In genomic region chr7:29494350-29494749, GRCh38 we compare ENCODE assay signal across 23 cellular contexts.
DNase-seq lines count a peak whose midpoint lies in the region; ATAC-seq, FAIRE-seq and TF ChIP-seq lines count a peak whose summit lies in the region.
"Had no signal": no experiment of that assay in that cellular context is flagged by ENCODE, and none has a peak within 500 bp of the region (broad histone marks: within the 10 kb centered on the region; RNA-seq: fewer than 3 reads in every experiment).

No MANE protein-coding gene starts in this region.

- H3K79me1 ChIP-seq in mesendoderm (ENCODE audit: low read length), result no peaks in the 10 kb centered on the region

- H3K18ac ChIP-seq in mesendoderm (ENCODE audit: low read length), result no peak overlapping the region

- H3K27me3 ChIP-seq in endothelial cell of umbilical vein (ENCODE audit: control insufficient read depth in 2 of 2, insufficient read depth in 2 of 2, low read length in 2 of 2) (no peaks in the 10 kb centered on the region), mesendoderm (ENCODE audit: insufficient read depth, low read length, poor library complexity) (no peaks in the 10 kb centered on the region)
- H3K27me3 ChIP-seq: gastroesophageal sphincter, right atrium auricular region, tibial artery had no signal

- no peak overlapping the region for H3K4ac ChIP-seq in mesendoderm (ENCODE audit: low read depth, low read length)

- H4K5ac ChIP-seq in mesendoderm (ENCODE audit: low read length), result no peak overlapping the region

- intact Hi-C loops in endothelial cell of umbilical vein (cut with micrococcal nuclease), result no loop called here

- WGBS in A549 (ENCODE audit: missing lambda C conversion rate), result 24% methylated on average over 1 of the region's 1 CpG
- no CpG with 5 or more reads among the region's 1 CpG for WGBS in mesendoderm (ENCODE audit: extremely low coverage, insufficient coverage, low lambda C conversion rate)

- no TSS peak for BruUV-seq in endothelial cell of umbilical vein (replicated peaks; lab: Mats Ljungman, UMichigan)

- H2AFZ ChIP-seq in endothelial cell of umbilical vein (ENCODE audit: low read depth, low read length), result no peak overlapping the region

- no peak overlapping the region for H3K56ac ChIP-seq in mesendoderm (ENCODE audit: low read length)

- H3K4me1 ChIP-seq in A549 (peaks cover 18% of the 10 kb centered on the region), endothelial cell of umbilical vein (ENCODE audit: control insufficient read depth, extremely low read depth, insufficient read depth, low read length) (peaks cover 15% of the 10 kb centered on the region), mesendoderm (ENCODE audit: control insufficient read depth, low read depth, low read length) (peaks cover 2% of the 10 kb centered on the region)
- H3K4me1 ChIP-seq: right atrium auricular region had no signal

- no peak overlapping the region for H2BK120ac ChIP-seq in mesendoderm (ENCODE audit: low read depth, low read length)

- POLR2A ChIA-PET in A549 (lab: Yijun Ruan, JAX) (no interaction called here), endothelial cell of umbilical vein (lab: Charles Lee) (no interaction called here)

- H3K36me3 ChIP-seq in endothelial cell of umbilical vein (ENCODE audit: control insufficient read depth in 2 of 2, extremely low read depth in 1 of 2, insufficient read depth in 2 of 2, low read length in 2 of 2) (no peaks in the 10 kb centered on the region), mesendoderm (ENCODE audit: control insufficient read depth, insufficient read depth, low read length) (no peaks in the 10 kb centered on the region)
- H3K36me3 ChIP-seq: gastroesophageal sphincter, right atrium auricular region, tibial artery had no signal

- no peaks in the 10 kb centered on the region for H4K20me1 ChIP-seq in endothelial cell of umbilical vein (replicated peaks; ENCODE audit: control insufficient read depth, extremely low read depth, insufficient read depth, low read length)

- H3K27ac ChIP-seq in A549, result peak overlapping the region; percentile 63 to 66; a peak in 5 of 6 replicates
- H3K27ac ChIP-seq in endothelial cell of umbilical vein (ENCODE audit: insufficient read depth, low read depth, low read length), result no peak overlapping the region
- H3K27ac ChIP-seq in mesendoderm (ENCODE audit: low read depth, low read length), result no peak overlapping the region
- H3K27ac ChIP-seq: gastroesophageal sphincter, right atrium auricular region, tibial artery had no signal

- H2AK5ac ChIP-seq in mesendoderm (ENCODE audit: low read length), result no peak overlapping the region

- no peaks in the 10 kb centered on the region for H3K9me3 ChIP-seq in A549
- no peaks in the 10 kb centered on the region for H3K9me3 ChIP-seq in endothelial cell of umbilical vein (replicated peaks; ENCODE audit: control insufficient read depth, insufficient read depth, low read length)
- H3K9me3 ChIP-seq: gastroesophageal sphincter, right atrium auricular region, tibial artery had no signal

- DNase-seq in A549 (ENCODE audit: low read depth in 1 of 2, low spot score in 1 of 2), result peak in 1 of 2 experiments; percentile 36
- peak; percentile 76 for DNase-seq in HS-5 (ENCODE audit: low read depth)
- DNase-seq in endothelial cell of umbilical vein (ENCODE audit: low read depth, low spot score), result peak; percentile 37
- DNase-seq in mesendoderm, result peak; percentile 48
- no peak for DNase-seq in NCI-H146 (lab: John Stamatoyannopoulos, UW)
- no peak for DNase-seq in GF-D8 (lab: John Stamatoyannopoulos, UW)
- no peak for DNase-seq in H4 (ENCODE audit: low spot score)
- DNase-seq: activated CD4-positive, alpha-beta T cell treated with anti-CD3 and anti-CD28 coated beads for 1 hour; activated CD8-positive, alpha-beta memory T cell treated with anti-CD3 and anti-CD28 coated beads, Interleukin-2, amount 10 ng/mL, durations not matched to agents 7 days and 5 days; activated gamma-delta T cell; aorta; Caco-2; NCI-H1092 treated with DMSO at 0.1 percent for 48 hours; NCI-H82; nephron progenitor cell; T-helper 2 cell; tibial artery had no signal

- H3K79me2 ChIP-seq in endothelial cell of umbilical vein (ENCODE audit: control insufficient read depth, insufficient read depth, low read length) (no peaks in the 10 kb centered on the region), mesendoderm (ENCODE audit: control insufficient read depth, insufficient read depth, low read length) (no peaks in the 10 kb centered on the region)

- H2BK5ac ChIP-seq in mesendoderm (ENCODE audit: low read length), result no peak overlapping the region

- no peak overlapping the region for H3K23ac ChIP-seq in mesendoderm (ENCODE audit: low read length)

- no peak for TF ChIP-seq RAD21 in A549 (conservative IDR thresholded peaks at IDR 0.05 in 1 of 2, IDR thresholded peaks at IDR 0.05 in 1 of 2)

- H3K9ac ChIP-seq in endothelial cell of umbilical vein (replicated peaks; ENCODE audit: extremely low read depth, insufficient read depth, low read length), result no peak overlapping the region
- no peak overlapping the region for H3K9ac ChIP-seq in mesendoderm (ENCODE audit: low read length)

- TF ChIP-seq CTCF in A549 (IDR thresholded peaks at IDR 0.05) (no peak), endothelial cell of umbilical vein (IDR thresholded peaks at IDR 0.05; ENCODE audit: extremely low read depth in 1 of 2, insufficient read depth in 1 of 2, low read depth in 1 of 2, low read length in 2 of 2) (no peak)

- TF ChIP-seq POLR2A in A549 (IDR thresholded peaks at IDR 0.05; ENCODE audit: low read length) (no peak), endothelial cell of umbilical vein (IDR thresholded peaks at IDR 0.05; ENCODE audit: low read depth, low read length) (no peak)

- 0 out of 5 replicates have a peak, but pooled peaks of 1 of the 2 experiments have one; percentile 15 for TF ChIP-seq EP300 in A549 (IDR thresholded peaks at IDR 0.05)

- no peak overlapping the region for H4K8ac ChIP-seq in mesendoderm (ENCODE audit: low read depth, low read length)

- ATAC-seq in A549 (peak in 1 of 2 experiments; percentile 40; a peak in 1 of 6 replicates), HG03108 (IDR thresholded peaks at IDR 0.05; ENCODE audit: unreplicated experiment) (no peak)
- ATAC-seq: activated CD8-positive, alpha-beta memory T cell treated with anti-CD3 and anti-CD28 coated beads, Interleukin-2, amount 10 ng/mL, durations not matched to agents 7 days and 5 days; gastroesophageal sphincter; K562 had no signal

- H3K4me3 ChIP-seq in A549 (no peak overlapping the region), endothelial cell of umbilical vein (replicated peaks in 1 of 3; ENCODE audit: insufficient read depth in 1 of 3, low read depth in 1 of 3, low read length in 3 of 3) (no peak overlapping the region), mesendoderm (ENCODE audit: low read length) (no peak overlapping the region)
- H3K4me3 ChIP-seq: gastroesophageal sphincter, K562, right atrium auricular region, tibial artery had no signal

- H3K9me1 ChIP-seq in endothelial cell of umbilical vein (replicated peaks; ENCODE audit: control insufficient read depth, extremely low read depth, insufficient read depth, low read length), result no peaks in the 10 kb centered on the region

- H3K4me2 ChIP-seq in A549 (peak overlapping the region; percentile 42), endothelial cell of umbilical vein (ENCODE audit: insufficient read depth, low read length) (no peak overlapping the region), mesendoderm (ENCODE audit: low read length) (no peak overlapping the region)

- FAIRE-seq in A549 (lab: Jason Lieb, UNC), result no peak
- FAIRE-seq in endothelial cell of umbilical vein (lab: Jason Lieb, UNC), result no peak
- FAIRE-seq: GM18507, GM19239, K562 had no signal

- dilution Hi-C loops in endothelial cell of umbilical vein (cut with MboI; ENCODE audit: extremely low pct_ligation_motif_present, low sequenced_read_pairs), result no loop called here

- CTCF ChIA-PET in A549 (lab: Yijun Ruan, JAX), result no interaction called here
- CTCF ChIA-PET in endothelial cell of umbilical vein (lab: Charles Lee), result interaction anchor here (0.9 to 1.0 kb wide), 2 partner anchors 11 to 573 kb away, joined by 3 to 4 read pairs; no protein-coding TSS in a partner anchor

- no peak overlapping the region for H2BK15ac ChIP-seq in mesendoderm (replicated peaks; ENCODE audit: low read depth)

TF ChIP-seq in A549, 52 proteins besides CTCF, POLR2A, EP300 and RAD21:
- TF ChIP-seq CEBPB (IDR thresholded peaks at IDR 0.05) (peak in 1 of 2 experiments; percentile 10; a peak in 1 of 4 replicates), POLR2AphosphoS2 (conservative IDR thresholded peaks at IDR 0.05; ENCODE audit: low read length) (no peak), MAFK (IDR thresholded peaks at IDR 0.05; ENCODE audit: partially characterized antibody) (peak; percentile 53), ESRRA (IDR thresholded peaks at IDR 0.05; ENCODE audit: borderline replicate concordance, low read length) (no peak)

TF ChIP-seq in endothelial cell of umbilical vein, 7 proteins besides CTCF, POLR2A, EP300 and RAD21:
- TF ChIP-seq EZH2 (IDR thresholded peaks at IDR 0.05; ENCODE audit: borderline replicate concordance, low read depth, low read length, severe bottlenecking), result no peak
- no peak for TF ChIP-seq MYC (IDR thresholded peaks at IDR 0.05; ENCODE audit: low read depth, low read length)
- TF ChIP-seq MAX (IDR thresholded peaks at IDR 0.05; ENCODE audit: insufficient read depth, insufficient read length), result no peak
- no peak for TF ChIP-seq JUN (IDR thresholded peaks at IDR 0.05; ENCODE audit: borderline replicate concordance, insufficient read depth, insufficient read length, low read depth)
- no peak for TF ChIP-seq FOS (IDR thresholded peaks at IDR 0.05; ENCODE audit: borderline replicate concordance, insufficient read depth, low read length)
- no peak for TF ChIP-seq GATA2 (IDR thresholded peaks at IDR 0.05; ENCODE audit: insufficient read depth, insufficient read length, low read depth, low read length)
- TF ChIP-seq POLR2AphosphoS5 (IDR thresholded peaks at IDR 0.05; ENCODE audit: insufficient read depth, low read depth, low read length), result no peak

Comparison
In these comparisons a context has a peak if more than half of its experiments do, and no peak if none do; other contexts are left out.
1. DNase-seq: peak in HS-5 (single experiment), endothelial cell of umbilical vein (single experiment) and mesendoderm (single experiment); none in NCI-H146 (single experiment), GF-D8 (single experiment) and H4 (single experiment).
2. H3K27ac ChIP-seq: peak in A549 (2 of 2); none in endothelial cell of umbilical vein (single experiment) and mesendoderm (single experiment).